8 cellular contexts compared by ENCODE assay signal in genomic region chr11:106585061-106585460, GRCh38.
DNase-seq lines count a peak whose midpoint lies in the region; ATAC-seq and TF ChIP-seq lines count a peak whose summit lies in the region.
"Had no signal": no experiment of that assay in that cellular context is flagged by ENCODE, and none has a peak within 500 bp of the region (broad histone marks: within the 10 kb centered on the region; RNA-seq: fewer than 3 reads in every experiment).

No MANE protein-coding gene starts in this region.

- H2AFZ ChIP-seq in Loucy (ENCODE audit: low read length) (no peak overlapping the region), neural progenitor cell (replicated peaks) (no peak overlapping the region)

- H4K20me1 ChIP-seq in Loucy (ENCODE audit: insufficient read depth, low read length, poor library complexity, severe bottlenecking) (no peaks in the 10 kb centered on the region), neural progenitor cell (ENCODE audit: low read depth) (no peaks in the 10 kb centered on the region)

- peaks cover 2% of the 10 kb centered on the region for H3K9me3 Mint-ChIP-seq in neural progenitor cell

- H3K79me2 ChIP-seq in Loucy (ENCODE audit: insufficient read depth, low read length) = no peaks in the 10 kb centered on the region
- H3K79me2 ChIP-seq in neural progenitor cell (ENCODE audit: low read depth) = no peaks in the 10 kb centered on the region

- intact Hi-C loops in head of caudate nucleus (cut with DNase I) = no loop called here

- H3K27me3 Mint-ChIP-seq in neural progenitor cell (ENCODE audit: insufficient read depth, low read depth) = no peaks in the 10 kb centered on the region

- no peaks in the 10 kb centered on the region for H3K9me3 ChIP-seq in Loucy (ENCODE audit: insufficient read depth, low read depth, low read length)
- no peaks in the 10 kb centered on the region for H3K9me3 ChIP-seq in neural progenitor cell (ENCODE audit: low read depth)

- no peaks in the 10 kb centered on the region for H3K9me2 ChIP-seq in Loucy (replicated peaks; ENCODE audit: low read depth, low read length)

- no peak overlapping the region for H3K27ac ChIP-seq in neural progenitor cell

- no peak overlapping the region for H3K9ac ChIP-seq in Loucy (ENCODE audit: low read depth, low read length, poor library complexity, severe bottlenecking)
- H3K9ac ChIP-seq in neural progenitor cell = no peak overlapping the region

- no peaks in the 10 kb centered on the region for H3K4me1 Mint-ChIP-seq in neural progenitor cell

- no peaks in the 10 kb centered on the region for H3K36me3 ChIP-seq in Loucy (ENCODE audit: insufficient read depth, low read length)
- no peaks in the 10 kb centered on the region for H3K36me3 ChIP-seq in neural progenitor cell

- TF ChIP-seq CTCF in Loucy (conservative IDR thresholded peaks at IDR 0.05; ENCODE audit: low read length) = peak; percentile 40
- peak; percentile 55 for TF ChIP-seq CTCF in cardiac fibroblast (IDR thresholded peaks at IDR 0.05; ENCODE audit: low read depth, low read length)
- peak; percentile 64 for TF ChIP-seq CTCF in neural progenitor cell (IDR thresholded peaks at IDR 0.05)

- H3K4me1 ChIP-seq in Loucy (ENCODE audit: insufficient read depth, low read length, poor library complexity, severe bottlenecking) (no peaks in the 10 kb centered on the region), neural progenitor cell (no peaks in the 10 kb centered on the region)

- H3K4me3 ChIP-seq in Loucy (ENCODE audit: low read length, poor library complexity, severe bottlenecking) (no peak overlapping the region), cardiac fibroblast (replicated peaks in 1 of 2; ENCODE audit: low read depth in 2 of 2, low read length in 2 of 2) (no peak overlapping the region), neural progenitor cell (no peak overlapping the region)

- H3K4me2 ChIP-seq in Loucy (ENCODE audit: low read depth, low read length, poor library complexity, severe bottlenecking) (no peak overlapping the region), neural progenitor cell (no peak overlapping the region)

- no peak for ATAC-seq in GM21360 (IDR thresholded peaks at IDR 0.05; ENCODE audit: unreplicated experiment)

- peak; percentile 3 for DNase-seq in GM04503 (ENCODE audit: low read depth)
- peak; percentile 63 to 65 for DNase-seq in cardiac fibroblast (ENCODE audit: low read depth in 2 of 2)
- peak; percentile 59 for DNase-seq in neural progenitor cell (ENCODE audit: low spot score)
- DNase-seq in nucleus accumbens (lab: John Stamatoyannopoulos, UW) = no peak
- DNase-seq in head of caudate nucleus = no peak
- DNase-seq: NCI-H345 had no signal

- H3K27me3 ChIP-seq in Loucy (ENCODE audit: insufficient read depth, low read length, poor library complexity, severe bottlenecking) = no peaks in the 10 kb centered on the region
- no peaks in the 10 kb centered on the region for H3K27me3 ChIP-seq in neural progenitor cell

- no peak overlapping the region for H3K4me3 Mint-ChIP-seq in neural progenitor cell

- H3K36me3 Mint-ChIP-seq in neural progenitor cell = no peaks in the 10 kb centered on the region

- H3K27ac Mint-ChIP-seq in neural progenitor cell = no peak overlapping the region

- H3F3A ChIP-seq in Loucy (ENCODE audit: low read depth) (no peaks in the 10 kb centered on the region), neural progenitor cell (ENCODE audit: low read depth) (no peaks in the 10 kb centered on the region)

Comparison
In these comparisons a context has a peak if more than half of its experiments do, and no peak if none do; other contexts are left out.
1. DNase-seq: peak in GM04503 (single experiment), cardiac fibroblast (2 of 2) and neural progenitor cell (single experiment); none in nucleus accumbens (0 of 56) and head of caudate nucleus (0 of 42).
2. Peak in every context shown above with its lines, with median percentiles within 50 percentile points of each other: CTCF ChIP-seq.